Comparison of ENCODE assay signal across 6 cellular contexts in genomic region chr19:7916137-7916907, GRCh38. TPM values are rescaled to one million over a fixed set of nuclear protein-coding genes. Genes with fewer than 3 reads are reported as not detected.
DNase-seq lines count a peak whose midpoint lies in the region; ATAC-seq, FAIRE-seq and TF ChIP-seq lines count a peak whose summit lies in the region.

No MANE protein-coding gene starts in this region.

- in situ Hi-C loops in T47D (cut with HindIII; ENCODE audit: low pct_unique_long_range_greater_than_20kb, low sequenced_read_pairs) = no loop called here

- DNase-seq in CD14-positive monocyte (ENCODE audit: low spot score) (peak; percentile 52), NCI-H510A (lab: John Stamatoyannopoulos, UW) (peak; percentile 43), T47D (ENCODE audit: low read depth in 1 of 2, low spot score in 1 of 2) (peak; percentile 37 to 50), pancreas (peak in 5 of 6 donors; percentile 3 to 82 (median 50)), T1000 (lab: John Stamatoyannopoulos, UW) (no peak)

- no peak overlapping the region for H3K27ac Mint-ChIP-seq in CD14-positive monocyte

- no peak for TF ChIP-seq CTCF in CD14-positive monocyte (IDR thresholded peaks at IDR 0.05)
- no peak for TF ChIP-seq CTCF in pancreas (IDR thresholded peaks at IDR 0.05)

- intact Hi-C loops in CD14-positive monocyte (cut with micrococcal nuclease) = no loop called here
- intact Hi-C loops in pancreas (cut with DNase I) = no loop called here

- peaks cover 3 to 18% (median 10%) of the 10 kb centered on the region in 3 donors for H3K4me1 ChIP-seq in pancreas

- ATAC-seq in pancreas (no peak), HG03025 (IDR thresholded peaks at IDR 0.05; ENCODE audit: low FRiP score, unreplicated experiment) (no peak)

- peaks cover 0 to 6% (median 0%) of the 10 kb centered on the region in 4 donors for H3K27me3 ChIP-seq in pancreas

- peaks cover 43% of the 10 kb centered on the region for H3K4me1 Mint-ChIP-seq in CD14-positive monocyte

- peak overlapping the region; percentile 70 to 89 for H3K4me3 Mint-ChIP-seq in CD14-positive monocyte

- peaks cover 0 to 14% (median 14%) of the 10 kb centered on the region in 3 donors for H3K36me3 ChIP-seq in pancreas

- WGBS in pancreas, 2 donors = 2% methylated on average over 70 to 90 of the region's 90 CpGs

- FAIRE-seq in pancreas (lab: Jason Lieb, UNC) = no peak

- H3K36me3 Mint-ChIP-seq in CD14-positive monocyte = peaks cover 16 to 20% of the 10 kb centered on the region in 2 donors

- H3K9me3 ChIP-seq in pancreas = no peaks in the 10 kb centered on the region

- no peak overlapping the region for H3K27ac ChIP-seq in pancreas

- H3K4me3 ChIP-seq in pancreas = peak overlapping the region in 2 of 4 donors; percentile 31 to 38

- H3K9me3 Mint-ChIP-seq in CD14-positive monocyte = peaks cover 0 to 28% (median 15%) of the 10 kb centered on the region in 7 donors

- H3K27me3 Mint-ChIP-seq in CD14-positive monocyte (ENCODE audit: low read depth in 3 of 3) = peaks cover 48 to 65% (median 56%) of the 10 kb centered on the region in 3 donors

RNA-seq across cellular contexts. Expression of gene TGFBR3L, which starts 1.7 kb away (rescaled TPM):
- not detected for polyA plus RNA-seq in CD14-positive monocyte
- total RNA-seq in pancreas = 1 to 10 TPM in 1 of 6 donors, under 1 TPM in 4, not detected in 1; 0.16 to 1.1 (median 0.52) TPM
- polyA plus RNA-seq in pancreas = 1 to 10 TPM in 1 of 2 donors, not detected in 1; 2.2 TPM

RNA-seq across cellular contexts. Expression of gene SNAPC2, which starts 3.8 kb away (rescaled TPM):
- polyA plus RNA-seq in CD14-positive monocyte = 10 to 100 TPM; 15.7 to 18.3 TPM
- 10 to 100 TPM in 1 of 6 donors, 1 to 10 TPM in 5; 4.9 to 11.3 (median 6.7) TPM for total RNA-seq in pancreas
- 10 to 100 TPM; 10.6 to 12.0 TPM for polyA plus RNA-seq in pancreas

RNA-seq across cellular contexts. Expression of gene CTXN1, which starts 9.6 kb away (rescaled TPM):
- polyA plus RNA-seq in CD14-positive monocyte = not detected
- total RNA-seq in pancreas = 1 to 10 TPM in 4 of 6 donors, under 1 TPM in 2; 0.67 to 5.1 (median 1.5) TPM
- polyA plus RNA-seq in pancreas = 1 to 10 TPM; 1.7 to 2.3 TPM

RNA-seq across cellular contexts. Expression of gene MAP2K7, which starts 12.6 kb away (rescaled TPM):
- polyA plus RNA-seq in CD14-positive monocyte (1 to 10 TPM in 1 of 2 donors, under 1 TPM in 1; 0.92 to 1.5 TPM), pancreas (10 to 100 TPM; 21.6 to 45.3 TPM)
- total RNA-seq in pancreas = 10 to 100 TPM; 13.9 to 21.0 (median 16.1) TPM

RNA-seq across cellular contexts. Expression of gene TIMM44, which starts 27.1 kb away (rescaled TPM):
- polyA plus RNA-seq in CD14-positive monocyte = 10 to 100 TPM in 1 of 2 donors, 1 to 10 TPM in 1; 9.5 to 10.4 TPM
- 10 to 100 TPM; 19.8 to 51.4 (median 24.7) TPM for total RNA-seq in pancreas
- 10 to 100 TPM; 78.0 to 83.1 TPM for polyA plus RNA-seq in pancreas
